25 cellular contexts compared by ENCODE assay signal in the genomic region with DNA sequence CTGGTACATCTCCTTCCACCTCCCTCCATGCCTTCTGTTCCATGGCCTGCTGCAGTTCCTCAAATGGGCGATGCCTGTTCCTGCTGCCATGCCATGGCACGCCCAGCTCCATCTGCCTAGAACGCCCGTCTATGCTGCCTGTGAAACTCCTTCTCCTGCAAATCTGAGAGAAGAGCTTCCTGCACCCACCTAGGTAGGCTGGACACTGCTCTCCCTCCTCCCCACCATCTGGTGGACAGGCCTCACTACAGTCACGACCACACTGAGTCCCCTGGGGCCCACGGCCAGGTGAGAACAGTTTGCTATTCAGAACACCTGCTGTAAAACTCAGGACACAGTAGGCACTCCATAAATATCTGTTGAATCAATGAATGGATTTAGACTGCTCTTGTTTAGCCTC.
"Had no signal": no experiment of that assay in that cellular context is flagged by ENCODE, and none has a peak within 500 bp of the region (broad histone marks: within the 10 kb centered on the region; RNA-seq: fewer than 3 reads in every experiment).

No MANE protein-coding gene starts in this region.

- H3K36me3 ChIP-seq: colonic mucosa, gastrocnemius medialis, neutrophil, prostate gland, right atrium auricular region, sigmoid colon, suprapubic skin, transverse colon, upper lobe of right lung, uterus had no signal

- H3K4me3 Mint-ChIP-seq: dendritic cell treated with granulocyte-macrophage colony-stimulating factor and Interleukin-4, amounts not matched to agents 40 ng/mL and 50 ng/mL, for 4 days; endodermal cell; memory B cell; natural killer cell; stimulated activated effector memory CD8-positive, alpha-beta T cell treated with anti-CD3 and anti-CD28 coated beads, Interleukin-12 subunit alpha, Interleukin-12 subunit beta, amount 100 ng/mL, for 72 hours; stimulated activated naive CD8-positive, alpha-beta T cell treated with anti-CD3 and anti-CD28 coated beads, Interleukin-15, Interleukin-2, amounts not matched to agents 100 ng/mL and 50 ng/mL, for 24 hours had no signal

- ATAC-seq: esophagus mucosa, gastrocnemius medialis, left lobe of liver, natural killer cell, upper lobe of right lung had no signal

- H3K4me1 Mint-ChIP-seq: endodermal cell; memory B cell; natural killer cell; stimulated activated effector memory CD8-positive, alpha-beta T cell treated with anti-CD3 and anti-CD28 coated beads, Interleukin-12 subunit alpha, Interleukin-12 subunit beta, amount 100 ng/mL, for 72 hours had no signal

- H3K36me3 Mint-ChIP-seq: memory B cell; natural killer cell; stimulated activated effector memory CD8-positive, alpha-beta T cell treated with anti-CD3 and anti-CD28 coated beads, Interleukin-12 subunit alpha, Interleukin-12 subunit beta, amount 100 ng/mL, for 72 hours had no signal

- H3K27ac ChIP-seq: colonic mucosa, epithelial cell of prostate, gastrocnemius medialis, neutrophil, parathyroid adenoma, prostate gland, right atrium auricular region, sigmoid colon, suprapubic skin, transverse colon, upper lobe of right lung, uterus had no signal

- H3K27ac Mint-ChIP-seq: dendritic cell treated with granulocyte-macrophage colony-stimulating factor and Interleukin-4, amounts not matched to agents 40 ng/mL and 50 ng/mL, for 4 days; memory B cell; natural killer cell; stimulated activated effector memory CD8-positive, alpha-beta T cell treated with anti-CD3 and anti-CD28 coated beads, Interleukin-12 subunit alpha, Interleukin-12 subunit beta, amount 100 ng/mL, for 72 hours; stimulated activated naive CD8-positive, alpha-beta T cell treated with anti-CD3 and anti-CD28 coated beads, Interleukin-15, Interleukin-2, amounts not matched to agents 100 ng/mL and 50 ng/mL, for 24 hours had no signal

- H3K27me3 Mint-ChIP-seq: dendritic cell treated with granulocyte-macrophage colony-stimulating factor and Interleukin-4, amounts not matched to agents 40 ng/mL and 50 ng/mL, for 4 days; memory B cell; stimulated activated naive CD8-positive, alpha-beta T cell treated with anti-CD3 and anti-CD28 coated beads, Interleukin-15, Interleukin-2, amounts not matched to agents 100 ng/mL and 50 ng/mL, for 24 hours had no signal

- H3K9me3 ChIP-seq: colonic mucosa, gastrocnemius medialis, neutrophil, prostate gland, right atrium auricular region, sigmoid colon, suprapubic skin, transverse colon, upper lobe of right lung, uterus had no signal

- DNase-seq: colonic mucosa; effector CD8-positive, alpha-beta T cell; endodermal cell; foreskin fibroblast; gastrocnemius medialis; natural killer cell; sigmoid colon; stimulated activated CD4-positive, alpha-beta T cell treated with anti-CD3 and anti-CD28 coated beads, Interleukin-2, amount 100 ng/mL, for 24 hours; stimulated activated CD4-positive, alpha-beta T cell treated with anti-CD3 and anti-CD28 coated beads, Interleukin-4, amount 100 ng/mL, for 24 hours; transverse colon; upper lobe of right lung; uterus had no signal

- H3K9ac ChIP-seq: parathyroid adenoma had no signal

- H2AFZ ChIP-seq: parathyroid adenoma had no signal

- H3K27me3 ChIP-seq: colonic mucosa, gastrocnemius medialis, neutrophil, right atrium auricular region, sigmoid colon, suprapubic skin, transverse colon, upper lobe of right lung, uterus had no signal

- H3K4me1 ChIP-seq: colonic mucosa, gastrocnemius medialis, parathyroid adenoma, prostate gland, right atrium auricular region, sigmoid colon, suprapubic skin, transverse colon, upper lobe of right lung, uterus had no signal

- H3K9me3 Mint-ChIP-seq: dendritic cell treated with granulocyte-macrophage colony-stimulating factor and Interleukin-4, amounts not matched to agents 40 ng/mL and 50 ng/mL, for 4 days; endodermal cell; natural killer cell; stimulated activated naive CD8-positive, alpha-beta T cell treated with anti-CD3 and anti-CD28 coated beads, Interleukin-15, Interleukin-2, amounts not matched to agents 100 ng/mL and 50 ng/mL, for 24 hours had no signal

- H3K4me3 ChIP-seq: colonic mucosa, gastrocnemius medialis, lung, prostate gland, right atrium auricular region, sigmoid colon, suprapubic skin, transverse colon, upper lobe of right lung, uterus had no signal
